8 cellular contexts compared by ENCODE assay signal in genomic region chr2:112275887-112276773, GRCh38. TPM values are rescaled to one million over a fixed set of nuclear protein-coding genes. Genes with fewer than 3 reads are reported as not detected.
A peak's percentile ranks its signal among the peaks of the same experiment; 100 is the strongest.
DNase-seq lines count a peak whose midpoint lies in the region; ATAC-seq and TF ChIP-seq lines count a peak whose summit lies in the region.

No MANE protein-coding gene starts in this region.

- H3K9ac ChIP-seq in neural cell (ENCODE audit: low read length) = peak overlapping the region; percentile 100

- peak overlapping the region; percentile 98 for H3K27ac Mint-ChIP-seq in GM23338
- peak overlapping the region; percentile 99 to 100 for H3K27ac Mint-ChIP-seq in stimulated activated naive CD8-positive, alpha-beta T cell treated with anti-CD3 and anti-CD28 coated beads, Interleukin-15, amount 100 ng/mL, for 72 hours

- no peaks in the 10 kb centered on the region for H4K20me1 ChIP-seq in GM23338 (replicated peaks; ENCODE audit: insufficient read depth)
- no peaks in the 10 kb centered on the region for H4K20me1 ChIP-seq in neural cell (ENCODE audit: insufficient read depth)

- H3K4me1 Mint-ChIP-seq in GM23338 = peaks cover 18% of the 10 kb centered on the region
- H3K4me1 Mint-ChIP-seq in stimulated activated naive CD8-positive, alpha-beta T cell treated with anti-CD3 and anti-CD28 coated beads, Interleukin-15, amount 100 ng/mL, for 72 hours = peaks cover 7% of the 10 kb centered on the region

- TF ChIP-seq EP300 in neural cell (conservative IDR thresholded peaks at IDR 0.05; ENCODE audit: poor library complexity, severe bottlenecking) = no peak

- peak; percentile 88 for DNase-seq in Daoy (ENCODE audit: low read depth)
- peak; percentile 86 for DNase-seq in GM23338 (ENCODE audit: low spot score)
- peak; percentile 76 to 80 for DNase-seq in Kasumi-1 (lab: John Stamatoyannopoulos, UW)
- peak; percentile 69 to 85 for DNase-seq in SHP77 (lab: John Stamatoyannopoulos, UW)
- peak; percentile 92 for DNase-seq in activated effector memory CD4-positive, alpha-beta T cell treated with anti-CD3 and anti-CD28 coated beads, Interleukin-2, amount 50 U/mL, for 16 hours
- DNase-seq in fibroblast of the conjunctiva (ENCODE audit: low read depth) = peak; percentile 77
- DNase-seq in stimulated activated naive CD8-positive, alpha-beta T cell treated with anti-CD3 and anti-CD28 coated beads, Interleukin-15, amount 100 ng/mL, for 72 hours = peak; percentile 78 to 80

- H3K4me1 ChIP-seq in GM23338 (ENCODE audit: insufficient read depth) = peaks cover 7% of the 10 kb centered on the region; the same call in 1 of the 2 replicates

- H3K9me2 ChIP-seq in GM23338 (ENCODE audit: insufficient read depth) = no peaks in the 10 kb centered on the region
- H3K9me2 ChIP-seq in neural cell (ENCODE audit: insufficient read depth, low read length) = no peaks in the 10 kb centered on the region

- H3K27ac ChIP-seq in GM23338 (ENCODE audit: low read depth) = peak overlapping the region; percentile 100
- peak overlapping the region; percentile 99 for H3K27ac ChIP-seq in neural cell (ENCODE audit: low read length)

- H3K27me3 Mint-ChIP-seq in GM23338 (ENCODE audit: insufficient read depth, low read depth, poor library complexity) = peaks cover 4% of the 10 kb centered on the region
- H3K27me3 Mint-ChIP-seq in stimulated activated naive CD8-positive, alpha-beta T cell treated with anti-CD3 and anti-CD28 coated beads, Interleukin-15, amount 100 ng/mL, for 72 hours = no peaks in the 10 kb centered on the region

- ATAC-seq in GM23338 = peak; percentile 77
- peak; percentile 79 for ATAC-seq in stimulated activated naive CD8-positive, alpha-beta T cell treated with anti-CD3 and anti-CD28 coated beads, Interleukin-15, amount 100 ng/mL, for 72 hours

- no peaks in the 10 kb centered on the region for H3K27me3 ChIP-seq in GM23338 (ENCODE audit: insufficient read depth)
- H3K27me3 ChIP-seq in neural cell (ENCODE audit: insufficient read depth, low read depth, low read length) = no peaks in the 10 kb centered on the region

- TF ChIP-seq CTCF in GM23338 (conservative IDR thresholded peaks at IDR 0.05; ENCODE audit: low read depth in 2 of 2) = no peak
- TF ChIP-seq CTCF in neural cell (IDR thresholded peaks at IDR 0.05; ENCODE audit: poor library complexity, severe bottlenecking) = no peak

- TF ChIP-seq RAD21 in neural cell (conservative IDR thresholded peaks at IDR 0.05) = no peak

- no peaks in the 10 kb centered on the region; the same call in 2 of the 3 replicates for H3K9me3 Mint-ChIP-seq in GM23338
- no peaks in the 10 kb centered on the region for H3K9me3 Mint-ChIP-seq in stimulated activated naive CD8-positive, alpha-beta T cell treated with anti-CD3 and anti-CD28 coated beads, Interleukin-15, amount 100 ng/mL, for 72 hours

- peak overlapping the region; percentile 89 for H3K4me3 Mint-ChIP-seq in GM23338
- peak overlapping the region; percentile 92 to 94 for H3K4me3 Mint-ChIP-seq in stimulated activated naive CD8-positive, alpha-beta T cell treated with anti-CD3 and anti-CD28 coated beads, Interleukin-15, amount 100 ng/mL, for 72 hours

- H3K4me3 ChIP-seq in GM23338 = peak overlapping the region; percentile 65
- H3K4me3 ChIP-seq in neural cell (ENCODE audit: low read length) = peak overlapping the region; percentile 94

- H3K4me2 ChIP-seq in GM23338 = peak overlapping the region; percentile 88
- peak overlapping the region; percentile 77 for H3K4me2 ChIP-seq in neural cell (ENCODE audit: low read length)

- H3K36me3 ChIP-seq in GM23338 (ENCODE audit: insufficient read depth) = no peaks in the 10 kb centered on the region
- no peaks in the 10 kb centered on the region for H3K36me3 ChIP-seq in neural cell (ENCODE audit: insufficient read depth, low read length)

- H3K9me3 ChIP-seq in neural cell (ENCODE audit: low read length) = no peaks in the 10 kb centered on the region

- H3K79me2 ChIP-seq in GM23338 (replicated peaks; ENCODE audit: insufficient read depth) = no peaks in the 10 kb centered on the region
- H3K79me2 ChIP-seq in neural cell (replicated peaks; ENCODE audit: insufficient read depth, low read length) = peaks cover 4% of the 10 kb centered on the region

- H3F3A ChIP-seq in GM23338 (replicated peaks; ENCODE audit: low read depth) (no peaks in the 10 kb centered on the region), neural cell (ENCODE audit: insufficient read depth, low read length, poor library complexity, severe bottlenecking) (no peaks in the 10 kb centered on the region)

- peak overlapping the region; percentile 82; the same call in 1 of the 2 replicates for H2AFZ ChIP-seq in GM23338
- H2AFZ ChIP-seq in neural cell (ENCODE audit: low read depth, low read length) = peak overlapping the region; percentile 82

- no peaks in the 10 kb centered on the region for H3K36me3 Mint-ChIP-seq in GM23338 (ENCODE audit: low read depth)

TF ChIP-seq in GM23338, 12 proteins besides CTCF, POLR2A, EP300 and RAD21:
- TF ChIP-seq EZH2phosphoT487 (IDR thresholded peaks at IDR 0.05; ENCODE audit: unreplicated experiment) = no peak
- peak; percentile 58; the same call in 1 of the 2 replicates for TF ChIP-seq CREB1 (CRISPR knock-in tag; IDR thresholded peaks at IDR 0.05; ENCODE audit: low read depth)
- peak; percentile 59; the same call in 1 of the 2 replicates for TF ChIP-seq POLR2AphosphoS5 (IDR thresholded peaks at IDR 0.05; ENCODE audit: low read depth)
- no peak for TF ChIP-seq ZNF114 (CRISPR knock-in tag; IDR thresholded peaks at IDR 0.05)

TF ChIP-seq in neural cell, 6 proteins besides CTCF, POLR2A, EP300 and RAD21:
- TF ChIP-seq POLR2AphosphoS5 (IDR thresholded peaks at IDR 0.05) = peak; percentile 66
- TF ChIP-seq SMC3 (conservative IDR thresholded peaks at IDR 0.05; ENCODE audit: poor library complexity) = no peak

RNA-seq across cellular contexts. Expression of gene ZC3H6, which starts 0.7 kb away (rescaled TPM):
- total RNA-seq in Daoy (2014; rRNA removed; shearing (Covaris generic)) = 0.36 and 0.69 TPM in 2 replicates
- 6.3 and 8.0 TPM in 2 replicates for total RNA-seq in GM23338 (2014; rRNA removed; shearing (Covaris generic))
- polyA plus RNA-seq in GM23338 (2016; fragmentation: Nextera tagmentation; extraction: Ambion mirVana) (4.7 and 4.9 TPM in 2 replicates), neural cell (6.1 and 6.8 TPM in 2 replicates)
- polyA minus RNA-seq in neural cell = 26.1 and 34.5 TPM in 2 replicates

RNA-seq across cellular contexts. Expression of gene ZC3H8, which starts 21.3 kb away (rescaled TPM):
- 7.3 and 10.2 TPM in 2 replicates for total RNA-seq in Daoy (2014; rRNA removed; shearing (Covaris generic))
- total RNA-seq in GM23338 (2014; rRNA removed; shearing (Covaris generic)) = 3.0 and 13.3 TPM in 2 replicates
- 42.8 and 49.1 TPM in 2 replicates for polyA plus RNA-seq in GM23338 (2016; fragmentation: Nextera tagmentation; extraction: Ambion mirVana)
- 22.6 and 26.5 TPM in 2 replicates for polyA plus RNA-seq in neural cell
- polyA minus RNA-seq in neural cell = 43.3 and 96.9 TPM in 2 replicates

Comparison
In these comparisons a context has a peak if more than half of its experiments do, and no peak if none do; other contexts are left out.
1. Peak in every context shown above with its lines: DNase-seq, ATAC-seq, H3K4me3 ChIP-seq and H3K27ac ChIP-seq.